In the genomic region with DNA sequence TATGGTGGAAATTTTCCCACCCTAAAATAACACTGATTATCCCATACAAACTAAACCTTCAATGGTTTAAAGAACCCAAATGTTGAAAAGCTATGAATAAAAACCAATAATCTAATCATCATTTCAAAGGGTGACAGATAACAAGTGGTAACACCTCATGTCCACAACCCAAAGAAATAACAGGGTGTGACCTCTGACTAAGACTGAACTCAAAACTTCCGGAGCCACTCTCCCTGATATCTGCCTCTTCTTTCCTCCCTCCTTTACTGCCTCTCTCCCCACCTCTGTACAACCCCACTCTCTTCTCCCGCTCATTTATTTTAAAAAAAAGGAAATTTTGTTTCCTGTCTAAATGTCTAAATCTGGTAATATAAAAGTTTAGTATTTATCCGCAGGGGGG, we compare ENCODE assay signal across 1 cellular context.
TF ChIP-seq lines count a peak whose summit lies in the region.

No MANE protein-coding gene starts in this region.

TF ChIP-seq in K562, 482 proteins besides CTCF, POLR2A, EP300 and RAD21 (continued from another document):
- TF ChIP-seq, protein P1, sequence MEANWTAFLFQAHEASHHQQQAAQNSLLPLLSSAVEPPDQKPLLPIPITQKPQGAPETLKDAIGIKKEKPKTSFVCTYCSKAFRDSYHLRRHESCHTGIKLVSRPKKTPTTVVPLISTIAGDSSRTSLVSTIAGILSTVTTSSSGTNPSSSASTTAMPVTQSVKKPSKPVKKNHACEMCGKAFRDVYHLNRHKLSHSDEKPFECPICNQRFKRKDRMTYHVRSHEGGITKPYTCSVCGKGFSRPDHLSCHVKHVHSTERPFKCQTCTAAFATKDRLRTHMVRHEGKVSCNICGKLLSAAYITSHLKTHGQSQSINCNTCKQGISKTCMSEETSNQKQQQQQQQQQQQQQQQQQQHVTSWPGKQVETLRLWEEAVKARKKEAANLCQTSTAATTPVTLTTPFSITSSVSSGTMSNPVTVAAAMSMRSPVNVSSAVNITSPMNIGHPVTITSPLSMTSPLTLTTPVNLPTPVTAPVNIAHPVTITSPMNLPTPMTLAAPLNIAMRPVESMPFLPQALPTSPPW (CRISPR knock-in tag; IDR thresholded peaks at IDR 0.05) = no peak
- TF ChIP-seq MNT (conservative IDR thresholded peaks at IDR 0.05) (0 out of 4 replicates have a peak, but pooled peaks of 1 of the 2 experiments have one; percentile 22), CBFA2T3 (IDR thresholded peaks at IDR 0.05) (peak; percentile 21; the same call in 1 of the 2 replicates), SAP30 (IDR thresholded peaks at IDR 0.05; ENCODE audit: borderline replicate concordance, insufficient read depth, low read depth, low read length, poor library complexity, severe bottlenecking) (no peak), HEY1 (CRISPR knock-in tag; IDR thresholded peaks at IDR 0.05; ENCODE audit: borderline replicate concordance) (no peak), NR2C2 (CRISPR knock-in tag; IDR thresholded peaks at IDR 0.05) (no peak), NR2C2 (tag; IDR thresholded peaks at IDR 0.05) (peak; percentile 58; the same call in 1 of the 2 replicates), CLOCK (CRISPR knock-in tag; IDR thresholded peaks at IDR 0.05; ENCODE audit: borderline replicate concordance) (no peak), MTA1 (IDR thresholded peaks at IDR 0.05; ENCODE audit: borderline replicate concordance) (no peak), SMARCE1 (IDR thresholded peaks at IDR 0.05) (peak; percentile 63), SAFB (IDR thresholded peaks at IDR 0.05; ENCODE audit: borderline replicate concordance, low read depth, low read length) (no peak), TRIM28 (IDR thresholded peaks at IDR 0.05) (no peak), ZEB2 (IDR thresholded peaks at IDR 0.05) (no peak), BHLHE40 (IDR thresholded peaks at IDR 0.05; ENCODE audit: low read length) (no peak), NR2C1 (IDR thresholded peaks at IDR 0.05) (peak; percentile 44; the same call in 1 of the 2 replicates), NR2C1 (tag; IDR thresholded peaks at IDR 0.05) (peak; percentile 42; the same call in 1 of the 2 replicates), YY1 (IDR thresholded peaks at IDR 0.05; ENCODE audit: borderline replicate concordance in 1 of 3, control insufficient read depth in 1 of 3, extremely low read depth in 1 of 3, insufficient read depth in 3 of 3, insufficient read length in 1 of 3, insufficient replicate concordance in 2 of 3, low read depth in 1 of 3, low read length in 2 of 3) (no peak), ATF7 (IDR thresholded peaks at IDR 0.05) (no peak), ZNF263 (CRISPR knock-in tag; IDR thresholded peaks at IDR 0.05; ENCODE audit: borderline replicate concordance) (no peak)
- TF ChIP-seq, protein P2, sequence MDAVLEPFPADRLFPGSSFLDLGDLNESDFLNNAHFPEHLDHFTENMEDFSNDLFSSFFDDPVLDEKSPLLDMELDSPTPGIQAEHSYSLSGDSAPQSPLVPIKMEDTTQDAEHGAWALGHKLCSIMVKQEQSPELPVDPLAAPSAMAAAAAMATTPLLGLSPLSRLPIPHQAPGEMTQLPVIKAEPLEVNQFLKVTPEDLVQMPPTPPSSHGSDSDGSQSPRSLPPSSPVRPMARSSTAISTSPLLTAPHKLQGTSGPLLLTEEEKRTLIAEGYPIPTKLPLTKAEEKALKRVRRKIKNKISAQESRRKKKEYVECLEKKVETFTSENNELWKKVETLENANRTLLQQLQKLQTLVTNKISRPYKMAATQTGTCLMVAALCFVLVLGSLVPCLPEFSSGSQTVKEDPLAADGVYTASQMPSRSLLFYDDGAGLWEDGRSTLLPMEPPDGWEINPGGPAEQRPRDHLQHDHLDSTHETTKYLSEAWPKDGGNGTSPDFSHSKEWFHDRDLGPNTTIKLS (IDR thresholded peaks at IDR 0.05; ENCODE audit: borderline replicate concordance, low read depth) = no peak
